Comparison of ENCODE assay signal across 18 cellular contexts in genomic region chr14:73381379-73382013, GRCh38.
"Had no signal": no experiment of that assay in that cellular context is flagged by ENCODE, and none has a peak within 500 bp of the region (broad histone marks: within the 10 kb centered on the region; RNA-seq: fewer than 3 reads in every experiment).

No MANE protein-coding gene starts in this region.

- DNase-seq: activated CD4-positive, alpha-beta T cell treated with anti-CD3 and anti-CD28 coated beads for 4 hours; activated naive CD4-positive, alpha-beta T cell treated with anti-CD3 and anti-CD28 coated beads, Interleukin-2, amount 10 ng/mL, durations not matched to agents 7 days and 5 days; adrenal gland; caudate nucleus; colonic mucosa; effector CD4-positive, alpha-beta T cell; heart left ventricle; islet precursor cell; mammary epithelial cell; psoas muscle; right lobe of liver; stimulated activated CD4-positive, alpha-beta T cell treated with anti-CD3 and anti-CD28 coated beads, Interleukin-1b, Interleukin-23, amount 100 ng/mL, for 48 hours; substantia nigra; transverse colon had no signal

- ATAC-seq: activated T-helper 17 cell treated with anti-CD3 and anti-CD28 coated beads, Interleukin-2, amount 50 U/mL, for 72 hours; heart left ventricle; left lobe of liver; psoas muscle; right lobe of liver; stimulated activated memory B cell treated with anti-CD40 and anti-IgM and Interleukin-4, amounts not matched to agents 10 μg/mL and 1 μg/mL and 100 μg/mL, for 72 hours had no signal

- FAIRE-seq: frontal cortex had no signal

- H3K4me3 ChIP-seq: adrenal gland, colonic mucosa, heart left ventricle, psoas muscle, right lobe of liver, transverse colon had no signal
